ENCODE assay signal across 20 cellular contexts in the genomic region with DNA sequence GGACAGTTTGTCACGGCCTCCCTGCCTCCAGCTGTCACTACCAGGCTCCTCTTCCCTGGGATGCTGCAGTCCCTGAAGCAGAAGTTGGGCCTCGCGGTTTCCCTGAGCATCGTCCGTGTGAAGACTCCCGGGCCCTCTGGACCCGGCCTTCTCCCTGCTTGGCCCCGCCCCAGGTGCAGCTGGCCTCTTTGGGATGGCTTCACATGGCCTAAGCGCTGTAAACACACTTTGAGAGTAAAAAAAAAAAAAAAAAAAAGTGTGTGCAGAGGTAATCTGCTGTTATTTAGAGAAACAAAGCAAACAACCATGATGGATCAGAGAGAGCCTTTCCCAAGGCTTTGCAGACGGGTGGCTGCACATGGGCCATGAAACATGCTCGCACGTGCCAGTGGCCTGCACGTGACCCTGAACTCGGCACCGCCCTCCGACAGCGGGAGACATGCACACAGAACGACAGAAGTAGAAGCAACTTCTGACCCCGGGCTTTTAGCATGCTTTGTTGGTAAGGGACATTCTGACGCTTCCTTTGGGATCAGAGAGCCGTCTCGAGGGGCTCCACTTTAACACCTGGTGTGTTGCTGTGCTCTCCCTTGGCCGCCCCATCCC.
A peak's percentile ranks its signal among the peaks of the same experiment; 100 is the strongest.
DNase-seq lines count a peak whose midpoint lies in the region; ATAC-seq and TF ChIP-seq lines count a peak whose summit lies in the region.
"Had no signal": no experiment of that assay in that cellular context is flagged by ENCODE, and none has a peak within 500 bp of the region (broad histone marks: within the 10 kb centered on the region; RNA-seq: fewer than 3 reads in every experiment).

No MANE protein-coding gene starts in this region.

- no peaks in the 10 kb centered on the region for H3K36me3 Mint-ChIP-seq in endodermal cell (ENCODE audit: low read depth)
- no peaks in the 10 kb centered on the region for H3K36me3 Mint-ChIP-seq in CD4-positive, alpha-beta T cell (ENCODE audit: low read depth)
- H3K36me3 Mint-ChIP-seq: activated naive CD8-positive, alpha-beta T cell; stimulated activated effector memory CD8-positive, alpha-beta T cell treated with anti-CD3 and anti-CD28 coated beads, Interleukin-12 subunit alpha, Interleukin-12 subunit beta, amount 100 ng/mL, for 72 hours had no signal

- 79 to 86% methylated on average over 17 to 23 of the region's 23 CpGs for WGBS in endodermal cell (ENCODE audit: insufficient coverage in 1 of 2, insufficient read length in 1 of 2), 2 experiments
- WGBS in ovary, 3 donors: 14 to 25% (median 19%) methylated on average over 23 of the region's 23 CpGs

- no peak for TF ChIP-seq EP300 in ovary (IDR thresholded peaks at IDR 0.05)

- H3K4me1 ChIP-seq in endodermal cell (ENCODE audit: control insufficient read depth, insufficient read depth, low read length) (no peaks in the 10 kb centered on the region), ovary (ENCODE audit: insufficient read depth) (peaks cover 6% of the 10 kb centered on the region)
- H3K4me1 ChIP-seq: breast epithelium had no signal

- CTCF ChIA-PET in CD4-positive, alpha-beta T cell (lab: Charles Lee): interaction anchor here (0.6 kb wide), 1 partner anchor 23 kb away, joined by 3 read pairs; no protein-coding TSS in a partner anchor

- no peak overlapping the region for H3K9ac ChIP-seq in endodermal cell (ENCODE audit: extremely low read depth, low read length, poor library complexity, severe bottlenecking)
- H3K9ac ChIP-seq: BLaER1 treated with 17β-estradiol and CSF1 and Interleukin-3, amounts not matched to agents 10 nM and 100 nM had no signal

- no peak overlapping the region for H3K27ac Mint-ChIP-seq in endodermal cell
- no peak overlapping the region for H3K27ac Mint-ChIP-seq in CD4-positive, alpha-beta T cell
- H3K27ac Mint-ChIP-seq: activated naive CD8-positive, alpha-beta T cell; effector memory CD8-positive, alpha-beta T cell; H9; stimulated activated effector memory CD8-positive, alpha-beta T cell treated with anti-CD3 and anti-CD28 coated beads, Interleukin-12 subunit alpha, Interleukin-12 subunit beta, amount 100 ng/mL, for 72 hours had no signal

- DNase-seq in DMS53 treated with DMSO at 0.1 percent for 48 hours (lab: John Stamatoyannopoulos, UW; ENCODE audit: unreplicated experiment) (peak; percentile 81), NCI-H1694 treated with DMSO at 0.1 percent for 48 hours (lab: John Stamatoyannopoulos, UW) (peak; percentile 77), endodermal cell (peak; percentile 49), ovary (peak in 3 of 5 donors; percentile 30 to 62 (median 40)), germinal center (ENCODE audit: low spot score) (no peak)
- no peak for DNase-seq in CD4-positive, alpha-beta T cell
- DNase-seq: activated CD4-positive, alpha-beta T cell treated with anti-CD3 and anti-CD28 coated beads for 4 hours; activated T-cell treated with anti-CD3 and anti-CD28 coated beads for 4 hours; effector memory CD8-positive, alpha-beta T cell; EL; H9; mesendoderm; NCI-H1436; T1000 had no signal

- H3K27me3 ChIP-seq in endodermal cell (ENCODE audit: control insufficient read depth, insufficient read depth, low read length, poor library complexity, severe bottlenecking): no peaks in the 10 kb centered on the region
- no peaks in the 10 kb centered on the region for H3K27me3 ChIP-seq in ovary
- H3K27me3 ChIP-seq in CD4-positive, alpha-beta T cell (ENCODE audit: control insufficient read depth, insufficient read depth, low read length): peaks cover 6% of the 10 kb centered on the region
- H3K27me3 ChIP-seq: BLaER1 treated with 17β-estradiol and CSF1 and Interleukin-3, amounts not matched to agents 10 nM and 100 nM had no signal

- no peaks in the 10 kb centered on the region for H3K27me3 Mint-ChIP-seq in endodermal cell (ENCODE audit: insufficient read depth)
- H3K27me3 Mint-ChIP-seq in CD4-positive, alpha-beta T cell: peaks cover 6% of the 10 kb centered on the region
- H3K27me3 Mint-ChIP-seq: activated naive CD8-positive, alpha-beta T cell had no signal

- no peak overlapping the region for H3K4me3 ChIP-seq in endodermal cell (ENCODE audit: low read length)
- no peak overlapping the region for H3K4me3 ChIP-seq in ovary
- H3K4me3 ChIP-seq: BLaER1 treated with 17β-estradiol and CSF1 and Interleukin-3, amounts not matched to agents 10 nM and 100 nM; breast epithelium; skin epidermis had no signal

- H3K9me3 ChIP-seq in endodermal cell (ENCODE audit: control insufficient read depth, low read length): no peaks in the 10 kb centered on the region
- H3K9me3 ChIP-seq in ovary: no peaks in the 10 kb centered on the region
- H3K9me3 ChIP-seq in CD4-positive, alpha-beta T cell (ENCODE audit: control insufficient read depth, low read length): no peaks in the 10 kb centered on the region
- H3K9me3 ChIP-seq: breast epithelium had no signal

- intact Hi-C loops in ovary (cut with DNase I): no loop called here
- intact Hi-C loops in CD4-positive, alpha-beta T cell (cut with DNase I, micrococcal nuclease): no loop called here

- TF ChIP-seq POLR2A in ovary (IDR thresholded peaks at IDR 0.05): no peak

- POLR2A ChIA-PET in CD4-positive, alpha-beta T cell (lab: Charles Lee): no interaction called here

- ATAC-seq in HG03108 (IDR thresholded peaks at IDR 0.05; ENCODE audit: unreplicated experiment): no peak
- ATAC-seq in CD4-positive, alpha-beta T cell (ENCODE audit: poor library complexity): no peak
- ATAC-seq: effector memory CD8-positive, alpha-beta T cell; stimulated activated effector memory CD8-positive, alpha-beta T cell treated with anti-CD3 and anti-CD28 coated beads, Interleukin-12 subunit alpha, Interleukin-12 subunit beta, amount 100 ng/mL, for 72 hours had no signal

- peaks cover 4% of the 10 kb centered on the region for H3K4me1 Mint-ChIP-seq in endodermal cell
- no peaks in the 10 kb centered on the region for H3K4me1 Mint-ChIP-seq in CD4-positive, alpha-beta T cell (ENCODE audit: low read depth)
- H3K4me1 Mint-ChIP-seq: stimulated activated effector memory CD8-positive, alpha-beta T cell treated with anti-CD3 and anti-CD28 coated beads, Interleukin-12 subunit alpha, Interleukin-12 subunit beta, amount 100 ng/mL, for 72 hours had no signal

- H3K4me3 Mint-ChIP-seq in endodermal cell: no peak overlapping the region
- no peak overlapping the region for H3K4me3 Mint-ChIP-seq in CD4-positive, alpha-beta T cell
- H3K4me3 Mint-ChIP-seq: activated naive CD8-positive, alpha-beta T cell; effector memory CD8-positive, alpha-beta T cell; H9; stimulated activated effector memory CD8-positive, alpha-beta T cell treated with anti-CD3 and anti-CD28 coated beads, Interleukin-12 subunit alpha, Interleukin-12 subunit beta, amount 100 ng/mL, for 72 hours had no signal

- no peak for TF ChIP-seq CTCF in endodermal cell (conservative IDR thresholded peaks at IDR 0.05)
- no peak for TF ChIP-seq CTCF in ovary (IDR thresholded peaks at IDR 0.05)
- TF ChIP-seq CTCF in CD4-positive, alpha-beta T cell (IDR thresholded peaks at IDR 0.05): no peak

- H3K27ac ChIP-seq in endodermal cell (ENCODE audit: low read depth, low read length): no peak overlapping the region
- H3K27ac ChIP-seq in ovary: no peak overlapping the region
- no peak overlapping the region for H3K27ac ChIP-seq in CD4-positive, alpha-beta T cell (ENCODE audit: low read depth, low read length)
- H3K27ac ChIP-seq: BLaER1 treated with 17β-estradiol and CSF1 and Interleukin-3, amounts not matched to agents 10 nM and 100 nM; breast epithelium; skin epidermis had no signal

- no peaks in the 10 kb centered on the region for H3K36me3 ChIP-seq in endodermal cell (ENCODE audit: control insufficient read depth, insufficient read depth, low read length)
- no peaks in the 10 kb centered on the region for H3K36me3 ChIP-seq in ovary
- H3K36me3 ChIP-seq: BLaER1 treated with 17β-estradiol and CSF1 and Interleukin-3, amounts not matched to agents 10 nM and 100 nM; breast epithelium had no signal

- H3K9me3 Mint-ChIP-seq in endodermal cell: no peaks in the 10 kb centered on the region
- no peaks in the 10 kb centered on the region for H3K9me3 Mint-ChIP-seq in CD4-positive, alpha-beta T cell
- H3K9me3 Mint-ChIP-seq: effector memory CD8-positive, alpha-beta T cell; H9; stimulated activated effector memory CD8-positive, alpha-beta T cell treated with anti-CD3 and anti-CD28 coated beads, Interleukin-12 subunit alpha, Interleukin-12 subunit beta, amount 100 ng/mL, for 72 hours had no signal

Comparison
In these comparisons a context has a peak if more than half of its experiments do, and no peak if none do; other contexts are left out.
1. DNase-seq: peak in DMS53 treated with DMSO at 0.1 percent for 48 hours (single experiment), NCI-H1694 treated with DMSO at 0.1 percent for 48 hours (single experiment), endodermal cell (single experiment) and ovary (3 of 5); none in CD4-positive, alpha-beta T cell (0 of 10) and germinal center (single experiment).